8 cellular contexts compared by ENCODE assay signal in the genomic region with DNA sequence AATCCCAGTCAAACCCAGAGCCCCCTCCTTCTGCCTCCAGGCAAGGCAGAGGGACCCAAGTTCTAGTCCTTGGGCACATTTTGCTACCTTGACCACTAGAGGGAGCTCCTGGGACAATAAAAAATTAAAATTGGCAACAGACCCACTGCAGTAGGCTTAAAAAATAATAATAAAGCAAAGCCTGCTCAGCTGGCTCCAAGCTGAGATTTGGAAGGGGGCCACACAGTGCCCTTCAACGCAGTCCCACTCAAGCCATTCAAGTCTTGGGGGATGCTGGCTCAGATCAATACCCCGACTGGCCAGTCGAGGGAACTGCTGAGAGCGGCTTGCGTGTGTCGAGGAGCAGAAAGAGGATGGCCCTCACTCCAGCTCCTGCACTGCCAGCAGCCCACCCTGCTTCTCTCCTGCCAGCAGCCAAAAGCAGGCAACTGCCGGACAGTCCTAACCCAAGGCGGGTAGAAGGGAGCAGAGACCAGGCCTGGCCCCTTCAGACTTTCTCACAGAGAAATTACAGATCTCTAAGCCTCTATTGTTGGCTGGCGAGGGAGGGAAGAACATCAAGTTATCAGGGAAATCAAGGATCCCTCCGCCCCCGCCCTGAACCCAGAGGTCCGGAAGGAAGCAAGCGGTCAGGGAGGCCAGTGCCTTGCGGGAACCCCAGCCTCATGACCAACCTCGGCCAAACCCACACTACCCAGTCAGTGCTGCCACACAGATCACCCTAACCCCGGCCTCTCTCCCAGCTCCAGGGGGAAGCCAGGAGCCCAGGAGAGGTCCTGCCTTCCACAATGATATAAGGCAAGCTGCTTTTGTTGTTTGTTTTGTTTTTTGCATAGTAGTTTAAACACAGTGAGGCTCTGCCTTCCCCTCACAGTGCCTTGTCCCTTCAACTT. TPM values are rescaled to one million over a fixed set of nuclear protein-coding genes. Genes with fewer than 3 reads are reported as not detected.
DNase-seq lines count a peak whose midpoint lies in the region; ATAC-seq, FAIRE-seq and TF ChIP-seq lines count a peak whose summit lies in the region.

No MANE protein-coding gene starts in this region.

- ATAC-seq in effector memory CD8-positive, alpha-beta T cell (replicated peaks) = peak; percentile 3

- in situ Hi-C loops in ACHN (cut with HindIII; ENCODE audit: low pct_ligation_motif_present, low pct_unique_long_range_greater_than_20kb, low sequenced_read_pairs) = no loop called here

- no peaks in the 10 kb centered on the region for H3K9me3 Mint-ChIP-seq in effector memory CD8-positive, alpha-beta T cell
- no peaks in the 10 kb centered on the region for H3K9me3 Mint-ChIP-seq in mesothelial cell of epicardium

- no peak for TF ChIP-seq POLR2A in GM12892 (IDR thresholded peaks at IDR 0.05; ENCODE audit: low read depth, low read length)

- H3K4me1 Mint-ChIP-seq in effector memory CD8-positive, alpha-beta T cell (ENCODE audit: low read depth in 2 of 2) = peaks cover 8 to 17% of the 10 kb centered on the region in 2 donors
- peaks cover 10% of the 10 kb centered on the region for H3K4me1 Mint-ChIP-seq in mesothelial cell of epicardium

- peaks cover 88% of the 10 kb centered on the region for H3K36me3 Mint-ChIP-seq in effector memory CD8-positive, alpha-beta T cell (ENCODE audit: insufficient read depth)
- H3K36me3 Mint-ChIP-seq in mesothelial cell of epicardium = peaks cover 10% of the 10 kb centered on the region

- H3K27me3 Mint-ChIP-seq in effector memory CD8-positive, alpha-beta T cell = no peaks in the 10 kb centered on the region
- no peaks in the 10 kb centered on the region for H3K27me3 Mint-ChIP-seq in mesothelial cell of epicardium (ENCODE audit: low read depth)

- FAIRE-seq in GM12892 (lab: Jason Lieb, UNC) = peak; percentile 71

- TF ChIP-seq CTCF in mesothelial cell of epicardium (IDR thresholded peaks at IDR 0.05; ENCODE audit: unreplicated experiment) = peak; percentile 93

- H3K4me3 Mint-ChIP-seq in effector memory CD8-positive, alpha-beta T cell = peak overlapping the region in 1 of 2 donors; percentile 53
- H3K4me3 Mint-ChIP-seq in mesothelial cell of epicardium = no peak overlapping the region

- DNase-seq in ACHN (peak; percentile 44), GM12892 (ENCODE audit: insufficient read length) (peak; percentile 59), NCI-H82 (lab: John Stamatoyannopoulos, UW) (peak; percentile 84), mesothelial cell of epicardium (ENCODE audit: low spot score in 2 of 2, unreplicated experiment in 2 of 2) (peak in 1 of 2 experiments; percentile 67), mesenteric fat pad (ENCODE audit: low spot score) (no peak)
- DNase-seq in activated CD8-positive, alpha-beta memory T cell treated with anti-CD3 and anti-CD28 coated beads for 24 hours = peak; percentile 82
- peak; percentile 70 to 72 (median 70) for DNase-seq in effector memory CD8-positive, alpha-beta T cell
- DNase-seq in stimulated activated naive CD4-positive, alpha-beta T cell (lab: John Stamatoyannopoulos, UW) = peak; percentile 32 to 84 (median 48)

- peak overlapping the region; percentile 41 to 87 for H3K27ac Mint-ChIP-seq in effector memory CD8-positive, alpha-beta T cell
- H3K27ac Mint-ChIP-seq in mesothelial cell of epicardium = no peak overlapping the region

RNA-seq across cellular contexts. Expression of gene ALDH4A1, which starts 4.9 kb away (rescaled TPM):
- 2.8 TPM for polyA plus RNA-seq in GM12892 (2012; ENCODE audit: missing spikeins)
- total RNA-seq in mesothelial cell of epicardium = 10.7 to 11.5 TPM (median 11.5 TPM) in 3 replicates
- 54.8 TPM for total RNA-seq in mesenteric fat pad

RNA-seq across cellular contexts. Expression of gene TAS1R2, which starts 47.8 kb away (rescaled TPM):
- polyA plus RNA-seq in GM12892 (2012; ENCODE audit: missing spikeins) = not detected
- total RNA-seq in mesothelial cell of epicardium (not detected in 3 replicates), mesenteric fat pad (not detected)

RNA-seq across cellular contexts. Expression of gene IFFO2, which starts 49.2 kb away (rescaled TPM):
- polyA plus RNA-seq in GM12892 (2012; ENCODE audit: missing spikeins) = 5.6 TPM
- total RNA-seq in mesothelial cell of epicardium (7.8 to 10.4 TPM (median 9.1 TPM) in 3 replicates), mesenteric fat pad (10.1 TPM)
